9 cellular contexts compared by ENCODE assay signal in the genomic region with DNA sequence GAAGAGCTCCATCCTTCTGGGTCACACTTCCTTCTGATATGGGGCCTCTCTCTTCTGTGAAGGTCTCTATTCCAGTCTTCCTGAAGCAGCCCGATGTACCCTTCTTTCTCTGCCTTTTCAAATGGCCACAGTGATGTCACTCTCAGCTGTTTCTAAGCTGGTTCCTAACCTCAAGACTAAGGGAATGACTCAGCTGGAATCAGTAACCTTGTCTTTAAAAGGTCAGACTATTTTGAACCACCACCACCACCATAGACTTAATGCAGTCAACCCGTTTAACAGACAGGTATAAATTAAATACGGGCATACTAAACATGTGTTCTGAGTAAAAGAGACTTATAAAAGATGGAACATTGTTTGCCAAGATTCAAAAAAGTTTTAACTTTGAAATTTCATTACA.
DNase-seq lines count a peak whose midpoint lies in the region; ATAC-seq and TF ChIP-seq lines count a peak whose summit lies in the region.
"Had no signal": no experiment of that assay in that cellular context is flagged by ENCODE, and none has a peak within 500 bp of the region (broad histone marks: within the 10 kb centered on the region; RNA-seq: fewer than 3 reads in every experiment).

No MANE protein-coding gene starts in this region.

- ATAC-seq in GM18520 (IDR thresholded peaks at IDR 0.05; ENCODE audit: unreplicated experiment) (peak; percentile 87), GM21526 (IDR thresholded peaks at IDR 0.05; ENCODE audit: low FRiP score, unreplicated experiment) (peak; percentile 67), HG03342 (IDR thresholded peaks at IDR 0.05; ENCODE audit: unreplicated experiment) (peak; percentile 84), esophagus mucosa (no peak)

- H3K4me3 ChIP-seq in foreskin fibroblast (ENCODE audit: low read depth in 1 of 2, low read length in 2 of 2), result no peak overlapping the region

- DNase-seq in foreskin fibroblast, result peak; percentile 9 to 39
- no peak for DNase-seq in stimulated activated CD4-positive, alpha-beta T cell treated with anti-CD3 and anti-CD28 coated beads, Interleukin-4, amount 100 ng/mL, for 24 hours
- DNase-seq in activated effector memory CD4-positive, alpha-beta T cell treated with anti-CD3 and anti-CD28 coated beads, Interleukin-2, amount 50 U/mL, for 16 hours, result no peak
- DNase-seq in activated CD8-positive, alpha-beta memory T cell treated with anti-CD3 and anti-CD28 coated beads, Interleukin-2, amount 50 U/mL, for 4 hours, result no peak
- DNase-seq: activated gamma-delta T cell had no signal

- TF ChIP-seq CTCF in foreskin fibroblast (IDR thresholded peaks at IDR 0.05; ENCODE audit: low read depth, low read length), result no peak

Comparison
In these comparisons a context has a peak if more than half of its experiments do, and no peak if none do; other contexts are left out.
1. DNase-seq: peak in foreskin fibroblast (2 of 2); none in stimulated activated CD4-positive, alpha-beta T cell treated with anti-CD3 and anti-CD28 coated beads, Interleukin-4, amount 100 ng/mL, for 24 hours (single experiment), activated effector memory CD4-positive, alpha-beta T cell treated with anti-CD3 and anti-CD28 coated beads, Interleukin-2, amount 50 U/mL, for 16 hours (single experiment) and activated CD8-positive, alpha-beta memory T cell treated with anti-CD3 and anti-CD28 coated beads, Interleukin-2, amount 50 U/mL, for 4 hours (single experiment).